In the genomic region with DNA sequence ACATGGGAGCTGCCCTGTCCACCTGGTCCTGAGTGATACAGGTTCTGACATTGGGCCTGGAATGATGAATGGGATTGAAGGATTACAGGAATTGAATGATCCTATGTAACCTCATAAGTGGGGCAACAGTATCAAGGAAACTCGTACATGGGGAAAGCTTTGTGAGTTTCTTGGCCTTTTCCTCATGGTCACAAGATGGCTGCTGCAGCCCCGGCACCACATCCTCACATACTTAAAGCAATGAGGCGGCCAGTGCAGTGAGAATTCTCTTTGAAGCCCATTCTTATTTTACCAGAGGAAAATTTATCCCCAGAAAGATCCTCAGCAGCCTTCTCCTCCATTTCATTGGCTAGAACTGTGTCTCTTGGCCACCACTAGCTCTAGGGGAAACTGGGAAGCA, we compare ENCODE assay signal across 29 cellular contexts. TPM values are rescaled to one million over a fixed set of nuclear protein-coding genes. Genes with fewer than 3 reads are reported as not detected.
"Had no signal": no experiment of that assay in that cellular context is flagged by ENCODE, and none has a peak within 500 bp of the region (broad histone marks: within the 10 kb centered on the region; RNA-seq: fewer than 3 reads in every experiment).

No MANE protein-coding gene starts in this region.

- H3K4me2 ChIP-seq: hepatocyte had no signal

- H3K27ac ChIP-seq: colonic mucosa, coronary artery, dorsolateral prefrontal cortex, epithelial cell of prostate, esophagus muscularis mucosa, esophagus squamous epithelium, foreskin keratinocyte, gastrocnemius medialis, gastroesophageal sphincter, heart left ventricle, heart right ventricle, hepatocyte had no signal

- ATAC-seq: effector memory CD8-positive, alpha-beta T cell; esophagus mucosa; foreskin keratinocyte; gastrocnemius medialis; gastroesophageal sphincter; heart left ventricle; heart right ventricle had no signal

- H3K4me1 ChIP-seq: colonic mucosa, esophagus squamous epithelium, foreskin keratinocyte, gastroesophageal sphincter had no signal

- H3K27me3 ChIP-seq: colonic mucosa, dorsolateral prefrontal cortex, esophagus muscularis mucosa, esophagus squamous epithelium, foreskin keratinocyte, gastrocnemius medialis, gastroesophageal sphincter, heart left ventricle, heart right ventricle, hepatocyte had no signal

- H2AFZ ChIP-seq: hepatocyte had no signal

- H3K36me3 ChIP-seq: colonic mucosa, esophagus muscularis mucosa, esophagus squamous epithelium, gastrocnemius medialis, gastroesophageal sphincter, heart left ventricle, heart right ventricle had no signal

- H3K79me2 ChIP-seq: hepatocyte had no signal

- FAIRE-seq: endometrium, endothelial cell of umbilical vein, frontal cortex had no signal

- H3K9me3 ChIP-seq: colonic mucosa, esophagus squamous epithelium, gastrocnemius medialis had no signal

- H3K4me3 ChIP-seq: colonic mucosa, coronary artery, dorsolateral prefrontal cortex, esophagus muscularis mucosa, esophagus squamous epithelium, gastrocnemius medialis, gastroesophageal sphincter, heart left ventricle, heart right ventricle, hepatocyte had no signal

- DNase-seq: colonic mucosa; cortex of kidney; dermis blood vessel endothelial cell; dorsolateral prefrontal cortex; effector CD4-positive, alpha-beta T cell; effector CD8-positive, alpha-beta T cell; effector memory CD4-positive, alpha-beta T cell; effector memory CD8-positive, alpha-beta T cell; endodermal cell; erythroblast; esophagus squamous epithelium; foreskin fibroblast; foreskin keratinocyte; foreskin melanocyte; gastrocnemius medialis; glutamatergic neuron; head of caudate nucleus; heart left ventricle; heart right ventricle had no signal

RNA-seq across cellular contexts. Expression of a gene that starts 29.0 kb away (rescaled TPM):
- total RNA-seq: epithelial cell of proximal tubule had no signal
